In genomic region chr7:116626886-116627285, GRCh38 we compare ENCODE assay signal across 22 cellular contexts. TPM values are rescaled to one million over a fixed set of nuclear protein-coding genes. Genes with fewer than 3 reads are reported as not detected.
"Had no signal": no experiment of that assay in that cellular context is flagged by ENCODE, and none has a peak within 500 bp of the region (broad histone marks: within the 10 kb centered on the region; RNA-seq: fewer than 3 reads in every experiment).

No MANE protein-coding gene starts in this region.

- FAIRE-seq: endothelial cell of umbilical vein, urothelium cell line had no signal

- H3K27me3 ChIP-seq: cardiac muscle cell, esophagus muscularis mucosa, gastroesophageal sphincter, right atrium auricular region, tibial artery had no signal

- H3K4me1 Mint-ChIP-seq: activated CD4-positive, alpha-beta T cell treated with anti-CD3 and anti-CD28 coated beads for 36 hours; activated naive CD8-positive, alpha-beta T cell treated with anti-CD3 and anti-CD28 coated beads, Interleukin-2, amount 10 ng/mL, durations not matched to agents 7 days and 5 days had no signal

- H3K4me3 Mint-ChIP-seq: activated CD4-positive, alpha-beta T cell treated with anti-CD3 and anti-CD28 coated beads for 36 hours; activated naive CD8-positive, alpha-beta T cell treated with anti-CD3 and anti-CD28 coated beads, Interleukin-2, amount 10 ng/mL, durations not matched to agents 7 days and 5 days had no signal

- H3K36me3 Mint-ChIP-seq: activated naive CD8-positive, alpha-beta T cell treated with anti-CD3 and anti-CD28 coated beads, Interleukin-2, amount 10 ng/mL, durations not matched to agents 7 days and 5 days had no signal

- H3K4me3 ChIP-seq: cardiac muscle cell, esophagus muscularis mucosa, gastroesophageal sphincter, heart left ventricle, left ventricle myocardium inferior, right atrium auricular region, tibial artery had no signal

- H3K36me3 ChIP-seq: cardiac muscle cell, esophagus muscularis mucosa, gastroesophageal sphincter, heart left ventricle, left ventricle myocardium inferior, right atrium auricular region, tibial artery had no signal

- ATAC-seq: activated CD4-positive, alpha-beta T cell treated with anti-CD3 and anti-CD28 coated beads for 36 hours; gastroesophageal sphincter; heart left ventricle; stimulated activated naive CD8-positive, alpha-beta T cell treated with anti-CD3 and anti-CD28 coated beads, Interleukin-15, Interleukin-2, amounts not matched to agents 100 U/mL and 50 U/mL, for 24 hours had no signal

- DNase-seq: activated CD4-positive, alpha-beta T cell treated with anti-CD3 and anti-CD28 coated beads for 36 hours; activated CD4-positive, alpha-beta T cell treated with anti-CD3 and anti-CD28 coated beads, Interleukin-2, amount 50 U/mL, for 48 hours; activated naive CD4-positive, alpha-beta T cell; activated naive CD8-positive, alpha-beta T cell treated with anti-CD3 and anti-CD28 coated beads, Interleukin-2, amount 10 ng/mL, durations not matched to agents 7 days and 5 days; amygdala; dermis blood vessel endothelial cell; effector memory CD4-positive, alpha-beta T cell; heart left ventricle; left ventricle myocardium inferior; stimulated activated CD4-positive, alpha-beta T cell treated with anti-CD3 and anti-CD28 coated beads, Interleukin-2, amount 100 ng/mL, for 24 hours; stimulated activated naive CD8-positive, alpha-beta T cell treated with anti-CD3 and anti-CD28 coated beads, Interleukin-15, Interleukin-2, amounts not matched to agents 100 U/mL and 50 U/mL, for 24 hours; substantia nigra; T1000; tibial artery had no signal

- H3K27ac ChIP-seq: cardiac muscle cell, esophagus muscularis mucosa, gastroesophageal sphincter, heart left ventricle, left ventricle myocardium inferior, right atrium auricular region, tibial artery had no signal

- H3K9me3 ChIP-seq: esophagus muscularis mucosa, gastroesophageal sphincter, heart left ventricle, left ventricle myocardium inferior, right atrium auricular region, tibial artery had no signal

- H3K27ac Mint-ChIP-seq: activated CD4-positive, alpha-beta T cell treated with anti-CD3 and anti-CD28 coated beads for 36 hours; activated naive CD8-positive, alpha-beta T cell treated with anti-CD3 and anti-CD28 coated beads, Interleukin-2, amount 10 ng/mL, durations not matched to agents 7 days and 5 days; progenitor cell of endocrine pancreas had no signal

RNA-seq across cellular contexts. Expression of gene MET, which starts 45.1 kb away (rescaled TPM):
- total RNA-seq: activated naive CD8-positive, alpha-beta T cell treated with anti-CD3 and anti-CD28 coated beads, Interleukin-2, amount 10 ng/mL, durations not matched to agents 7 days and 5 days had no signal
- polyA plus RNA-seq: neural cell had no signal
